ENCODE assay signal across 1 cellular context in genomic region chr12:89960011-89960507, GRCh38.
TF ChIP-seq lines count a peak whose summit lies in the region.

No MANE protein-coding gene starts in this region.

TF ChIP-seq in GM12878, 131 proteins besides CTCF, POLR2A, EP300 and RAD21 (continued from another document):
- TF ChIP-seq BACH1 (IDR thresholded peaks at IDR 0.05; ENCODE audit: borderline replicate concordance) (peak; percentile 47; the same call in 1 of the 2 replicates), CBX3 (IDR thresholded peaks at IDR 0.05; ENCODE audit: borderline replicate concordance, low read depth) (no peak), ASH2L (IDR thresholded peaks at IDR 0.05; ENCODE audit: borderline replicate concordance, low read depth) (no peak), EED (IDR thresholded peaks at IDR 0.05; ENCODE audit: low read depth) (peak; percentile 96), CHD2 (IDR thresholded peaks at IDR 0.05; ENCODE audit: borderline replicate concordance, low read depth, low read length) (0 out of 2 replicates have a peak, but pooled peaks have one; percentile 27), IRF5 (IDR thresholded peaks at IDR 0.05; ENCODE audit: borderline replicate concordance) (no peak), ETV6 (conservative IDR thresholded peaks at IDR 0.05 in 1 of 2, IDR thresholded peaks at IDR 0.05 in 1 of 2; ENCODE audit: borderline replicate concordance in 1 of 2, low read depth in 1 of 2) (peak in 1 of 2 experiments; percentile 50; a peak in 1 of 4 replicates), PAX5 (IDR thresholded peaks at IDR 0.05; ENCODE audit: borderline replicate concordance, low read depth, low read length) (0 out of 2 replicates have a peak, but pooled peaks have one; percentile 72), MEF2A (IDR thresholded peaks at IDR 0.05; ENCODE audit: insufficient read depth, low read depth, low read length) (peak; percentile 58; the same call in 1 of the 2 replicates), IRF4 (IDR thresholded peaks at IDR 0.05; ENCODE audit: low read depth, low read length) (0 out of 2 replicates have a peak, but pooled peaks have one; percentile 21), DPF2 (IDR thresholded peaks at IDR 0.05) (peak; percentile 86), IKZF1 (conservative IDR thresholded peaks at IDR 0.05) (peak; percentile 95), RB1 (IDR thresholded peaks at IDR 0.05; ENCODE audit: borderline replicate concordance) (peak; percentile 42; the same call in 1 of the 2 replicates), ZNF687 (IDR thresholded peaks at IDR 0.05) (no peak), NBN (IDR thresholded peaks at IDR 0.05) (0 out of 2 replicates have a peak, but pooled peaks have one; percentile 25), RUNX3 (IDR thresholded peaks at IDR 0.05; ENCODE audit: low read length) (peak; percentile 92), SPI1 (IDR thresholded peaks at IDR 0.05; ENCODE audit: borderline replicate concordance, insufficient read depth, low read depth, low read length) (0 out of 2 replicates have a peak, but pooled peaks have one; percentile 33), NFYA (IDR thresholded peaks at IDR 0.05; ENCODE audit: borderline replicate concordance, low read depth, low read length) (no peak), CREB1 (IDR thresholded peaks at IDR 0.05; ENCODE audit: low read depth) (peak; percentile 4; the same call in 1 of the 2 replicates), JUNB (IDR thresholded peaks at IDR 0.05) (peak; percentile 88), MEF2B (IDR thresholded peaks at IDR 0.05; ENCODE audit: partially characterized antibody, poor library complexity, severe bottlenecking) (peak; percentile 41), RELA (IDR thresholded peaks at IDR 0.05; ENCODE audit: borderline replicate concordance, partially characterized antibody) (peak; percentile 93), ZBED1 (IDR thresholded peaks at IDR 0.05; ENCODE audit: borderline replicate concordance) (peak; percentile 51; the same call in 1 of the 2 replicates), POLR2AphosphoS5 (IDR thresholded peaks at IDR 0.05; ENCODE audit: low read length) (peak; percentile 76), CEBPZ (IDR thresholded peaks at IDR 0.05; ENCODE audit: low read depth, low read length) (no peak), ATF2 (IDR thresholded peaks at IDR 0.05; ENCODE audit: low read length) (peak; percentile 86)
- TF ChIP-seq, protein P1, sequence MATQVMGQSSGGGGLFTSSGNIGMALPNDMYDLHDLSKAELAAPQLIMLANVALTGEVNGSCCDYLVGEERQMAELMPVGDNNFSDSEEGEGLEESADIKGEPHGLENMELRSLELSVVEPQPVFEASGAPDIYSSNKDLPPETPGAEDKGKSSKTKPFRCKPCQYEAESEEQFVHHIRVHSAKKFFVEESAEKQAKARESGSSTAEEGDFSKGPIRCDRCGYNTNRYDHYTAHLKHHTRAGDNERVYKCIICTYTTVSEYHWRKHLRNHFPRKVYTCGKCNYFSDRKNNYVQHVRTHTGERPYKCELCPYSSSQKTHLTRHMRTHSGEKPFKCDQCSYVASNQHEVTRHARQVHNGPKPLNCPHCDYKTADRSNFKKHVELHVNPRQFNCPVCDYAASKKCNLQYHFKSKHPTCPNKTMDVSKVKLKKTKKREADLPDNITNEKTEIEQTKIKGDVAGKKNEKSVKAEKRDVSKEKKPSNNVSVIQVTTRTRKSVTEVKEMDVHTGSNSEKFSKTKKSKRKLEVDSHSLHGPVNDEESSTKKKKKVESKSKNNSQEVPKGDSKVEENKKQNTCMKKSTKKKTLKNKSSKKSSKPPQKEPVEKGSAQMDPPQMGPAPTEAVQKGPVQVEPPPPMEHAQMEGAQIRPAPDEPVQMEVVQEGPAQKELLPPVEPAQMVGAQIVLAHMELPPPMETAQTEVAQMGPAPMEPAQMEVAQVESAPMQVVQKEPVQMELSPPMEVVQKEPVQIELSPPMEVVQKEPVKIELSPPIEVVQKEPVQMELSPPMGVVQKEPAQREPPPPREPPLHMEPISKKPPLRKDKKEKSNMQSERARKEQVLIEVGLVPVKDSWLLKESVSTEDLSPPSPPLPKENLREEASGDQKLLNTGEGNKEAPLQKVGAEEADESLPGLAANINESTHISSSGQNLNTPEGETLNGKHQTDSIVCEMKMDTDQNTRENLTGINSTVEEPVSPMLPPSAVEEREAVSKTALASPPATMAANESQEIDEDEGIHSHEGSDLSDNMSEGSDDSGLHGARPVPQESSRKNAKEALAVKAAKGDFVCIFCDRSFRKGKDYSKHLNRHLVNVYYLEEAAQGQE (IDR thresholded peaks at IDR 0.05; ENCODE audit: low read depth, low read length) = 0 out of 2 replicates have a peak, but pooled peaks have one; percentile 24
- TF ChIP-seq, protein P2, sequence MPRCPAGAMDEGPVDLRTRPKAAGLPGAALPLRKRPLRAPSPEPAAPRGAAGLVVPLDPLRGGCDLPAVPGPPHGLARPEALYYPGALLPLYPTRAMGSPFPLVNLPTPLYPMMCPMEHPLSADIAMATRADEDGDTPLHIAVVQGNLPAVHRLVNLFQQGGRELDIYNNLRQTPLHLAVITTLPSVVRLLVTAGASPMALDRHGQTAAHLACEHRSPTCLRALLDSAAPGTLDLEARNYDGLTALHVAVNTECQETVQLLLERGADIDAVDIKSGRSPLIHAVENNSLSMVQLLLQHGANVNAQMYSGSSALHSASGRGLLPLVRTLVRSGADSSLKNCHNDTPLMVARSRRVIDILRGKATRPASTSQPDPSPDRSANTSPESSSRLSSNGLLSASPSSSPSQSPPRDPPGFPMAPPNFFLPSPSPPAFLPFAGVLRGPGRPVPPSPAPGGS (IDR thresholded peaks at IDR 0.05; ENCODE audit: borderline replicate concordance, insufficient read depth, low read depth, low read length, poor library complexity, severe bottlenecking) = peak; percentile 97
- TF ChIP-seq, protein P3, sequence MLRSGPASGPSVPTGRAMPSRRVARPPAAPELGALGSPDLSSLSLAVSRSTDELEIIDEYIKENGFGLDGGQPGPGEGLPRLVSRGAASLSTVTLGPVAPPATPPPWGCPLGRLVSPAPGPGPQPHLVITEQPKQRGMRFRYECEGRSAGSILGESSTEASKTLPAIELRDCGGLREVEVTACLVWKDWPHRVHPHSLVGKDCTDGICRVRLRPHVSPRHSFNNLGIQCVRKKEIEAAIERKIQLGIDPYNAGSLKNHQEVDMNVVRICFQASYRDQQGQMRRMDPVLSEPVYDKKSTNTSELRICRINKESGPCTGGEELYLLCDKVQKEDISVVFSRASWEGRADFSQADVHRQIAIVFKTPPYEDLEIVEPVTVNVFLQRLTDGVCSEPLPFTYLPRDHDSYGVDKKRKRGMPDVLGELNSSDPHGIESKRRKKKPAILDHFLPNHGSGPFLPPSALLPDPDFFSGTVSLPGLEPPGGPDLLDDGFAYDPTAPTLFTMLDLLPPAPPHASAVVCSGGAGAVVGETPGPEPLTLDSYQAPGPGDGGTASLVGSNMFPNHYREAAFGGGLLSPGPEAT (IDR thresholded peaks at IDR 0.05; ENCODE audit: low read depth) = peak; percentile 94
- TF ChIP-seq, protein P4, sequence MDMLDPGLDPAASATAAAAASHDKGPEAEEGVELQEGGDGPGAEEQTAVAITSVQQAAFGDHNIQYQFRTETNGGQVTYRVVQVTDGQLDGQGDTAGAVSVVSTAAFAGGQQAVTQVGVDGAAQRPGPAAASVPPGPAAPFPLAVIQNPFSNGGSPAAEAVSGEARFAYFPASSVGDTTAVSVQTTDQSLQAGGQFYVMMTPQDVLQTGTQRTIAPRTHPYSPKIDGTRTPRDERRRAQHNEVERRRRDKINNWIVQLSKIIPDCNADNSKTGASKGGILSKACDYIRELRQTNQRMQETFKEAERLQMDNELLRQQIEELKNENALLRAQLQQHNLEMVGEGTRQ (IDR thresholded peaks at IDR 0.05; ENCODE audit: borderline replicate concordance, low read depth, low read length) = no peak
